ENCODE assay signal across 15 cellular contexts in genomic region chr5:93240228-93240834, GRCh38.
"Had no signal": no experiment of that assay in that cellular context is flagged by ENCODE, and none has a peak within 500 bp of the region (broad histone marks: within the 10 kb centered on the region; RNA-seq: fewer than 3 reads in every experiment).

No MANE protein-coding gene starts in this region.

- H3K36me3 ChIP-seq: brain microvascular endothelial cell, ovary, suprapubic skin, upper lobe of left lung had no signal

- H3K4me3 ChIP-seq: ovary, suprapubic skin, upper lobe of left lung had no signal

- ATAC-seq: activated CD8-positive, alpha-beta memory T cell treated with anti-CD3 and anti-CD28 coated beads, Interleukin-2, amount 10 ng/mL, durations not matched to agents 7 days and 5 days had no signal

- H3K4me1 ChIP-seq: suprapubic skin had no signal

- H3K27me3 ChIP-seq: brain microvascular endothelial cell, ovary, suprapubic skin, upper lobe of left lung had no signal

- DNase-seq: activated CD4-positive, alpha-beta T cell treated with anti-CD3 and anti-CD28 coated beads, Interleukin-2, amount 50 U/mL, for 4 hours; activated CD4-positive, CD25-positive, alpha-beta regulatory T cell treated with anti-CD3 and anti-CD28 coated beads, Interleukin-2, amount 50 U/mL, for 72 hours; activated CD8-positive, alpha-beta memory T cell treated with anti-CD3 and anti-CD28 coated beads, Interleukin-2, amount 10 ng/mL, durations not matched to agents 7 days and 5 days; activated effector memory CD4-positive, alpha-beta T cell treated with Interleukin-2 at 50 U/mL for 16 hours; activated T-cell treated with anti-CD3 and anti-CD28 coated beads, Interleukin-2, amount 50 U/mL, for 24 hours; amygdala; brain microvascular endothelial cell; hippocampal formation; kidney glomerular epithelial cell; ovary; stimulated activated CD4-positive, alpha-beta T cell treated with anti-CD3 and anti-CD28 coated beads, Interleukin-12 subunit alpha, Interleukin-12 subunit beta, amount 100 ng/mL, for 4 hours; stimulated activated CD4-positive, alpha-beta T cell treated with anti-CD3 and anti-CD28 coated beads, Interleukin-2, amount 100 ng/mL, for 48 hours; stimulated activated naive CD4-positive, alpha-beta T cell treated with Interleukin-2 at 50 U/mL for 16 hours; upper lobe of left lung had no signal

- H3K27ac ChIP-seq: brain microvascular endothelial cell, ovary, suprapubic skin, upper lobe of left lung had no signal

- H3K9me3 ChIP-seq: ovary, suprapubic skin, upper lobe of left lung had no signal
